ENCODE assay signal across 10 cellular contexts in genomic region chr5:174044855-174045254, GRCh38. TPM values are rescaled to one million over a fixed set of nuclear protein-coding genes. Genes with fewer than 3 reads are reported as not detected.
"Had no signal": no experiment of that assay in that cellular context is flagged by ENCODE, and none has a peak within 500 bp of the region (broad histone marks: within the 10 kb centered on the region; RNA-seq: fewer than 3 reads in every experiment).

No MANE protein-coding gene starts in this region.

- H3K36me3 ChIP-seq: MG63, Peyer's patch had no signal

- H3K27me3 ChIP-seq: Peyer's patch had no signal

- DNase-seq: NCI-H1417 treated with DMSO at 0.1 percent for 48 hours; NK-92 treated with Interleukin-12 subunit alpha and Interleukin-12 subunit beta, amount 100 ng/mL, for 24 hours had no signal

- H3K27ac ChIP-seq: HL-60, Peyer's patch had no signal

- H3K4me1 ChIP-seq: Peyer's patch had no signal

- H3K9me3 ChIP-seq: MG63, Peyer's patch had no signal

- H3K4me3 ChIP-seq: MG63, Peyer's patch had no signal

RNA-seq across cellular contexts. Expression of gene NSG2, which starts 0.7 kb away (rescaled TPM):
- total RNA-seq: IMR-90, OCI-LY7, SK-MEL-5 had no signal
- polyA plus RNA-seq: IMR-90 had no signal

RNA-seq across cellular contexts. Expression of gene C5orf47, which starts 55.9 kb away (rescaled TPM):
- total RNA-seq: IMR-90, OCI-LY7, PC-3, Peyer's patch, Right ventricle myocardium superior had no signal
- polyA plus RNA-seq: IMR-90 had no signal
